25 cellular contexts compared by ENCODE assay signal in the genomic region with DNA sequence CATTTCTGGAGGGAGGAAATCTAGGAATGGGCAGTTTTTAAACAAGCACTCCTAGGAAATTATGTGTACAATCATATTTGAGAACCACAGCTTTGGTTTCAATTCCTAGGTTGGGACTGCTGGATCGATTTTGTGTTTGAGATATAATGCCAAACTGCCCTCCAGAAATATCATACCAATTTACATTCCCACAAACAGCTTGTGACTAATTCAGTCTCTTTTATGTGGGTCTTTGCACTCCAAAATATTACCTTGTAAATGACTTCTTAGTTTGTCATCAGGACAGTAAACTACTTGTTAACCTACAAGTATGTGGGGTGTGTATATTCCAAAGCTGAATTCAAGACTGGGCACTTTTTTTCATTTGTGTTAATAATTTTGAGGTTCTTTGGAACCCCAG. TPM values are rescaled to one million over a fixed set of nuclear protein-coding genes. Genes with fewer than 3 reads are reported as not detected.
DNase-seq lines count a peak whose midpoint lies in the region; ATAC-seq, FAIRE-seq and TF ChIP-seq lines count a peak whose summit lies in the region.
"Had no signal": no experiment of that assay in that cellular context is flagged by ENCODE, and none has a peak within 500 bp of the region (broad histone marks: within the 10 kb centered on the region; RNA-seq: fewer than 3 reads in every experiment).

No MANE protein-coding gene starts in this region.

- CTCF ChIA-PET in HEK293 (lab: Yijun Ruan, JAX): interaction anchor here (0.6 to 4.5 kb wide), 6 partner anchors 10 to 385 kb away, joined by 3 to 44 read pairs (median 7); a partner anchor contains a TSS

- no peaks in the 10 kb centered on the region for H3K9me3 Mint-ChIP-seq in type B pancreatic cell
- H3K9me3 Mint-ChIP-seq in chondrocyte (ENCODE audit: low read depth): no peaks in the 10 kb centered on the region
- H3K9me3 Mint-ChIP-seq: CD4-positive, alpha-beta memory T cell had no signal

- POLR2A ChIA-PET in HEK293 (lab: Yijun Ruan, JAX): interaction anchor here (1.1 kb wide), 1 partner anchor 9 kb away, joined by 4 read pairs; a partner anchor contains a TSS

- FAIRE-seq in keratinocyte (lab: Jason Lieb, UNC): no peak
- FAIRE-seq: GM12892, H1 had no signal

- H3K27me3 ChIP-seq in keratinocyte (ENCODE audit: control insufficient read depth, extremely low read depth, insufficient read depth, low read length): peaks cover 42% of the 10 kb centered on the region

- H3K4me3 Mint-ChIP-seq in type B pancreatic cell: no peak overlapping the region
- H3K4me3 Mint-ChIP-seq in chondrocyte (ENCODE audit: unreplicated experiment): no peak overlapping the region
- H3K4me3 Mint-ChIP-seq: CD4-positive, alpha-beta memory T cell had no signal

- peak overlapping the region; percentile 38 for H3K4me2 ChIP-seq in keratinocyte (ENCODE audit: control insufficient read depth, extremely low read depth, insufficient read depth, low read depth, low read length)
- H3K4me2 ChIP-seq: BLaER1 treated with 17β-estradiol and CSF1 and Interleukin-3, amounts not matched to agents 10 nM and 100 nM had no signal

- H4K20me1 ChIP-seq in keratinocyte (ENCODE audit: control insufficient read depth, extremely low read depth, insufficient read depth, low read length): no peaks in the 10 kb centered on the region
- H4K20me1 ChIP-seq: BLaER1 treated with 17β-estradiol and CSF1 and Interleukin-3, amounts not matched to agents 10 nM and 100 nM had no signal

- no peak for TF ChIP-seq CTCF in HEK293 (tag by site-specific recombination; IDR thresholded peaks at IDR 0.05)
- no peak for TF ChIP-seq CTCF in keratinocyte (optimal IDR thresholded peaks at IDR 0.05 in 1 of 3, IDR thresholded peaks at IDR 0.05 in 1 of 3, conservative IDR thresholded peaks at IDR 0.05 in 1 of 3; ENCODE audit: extremely low read depth in 1 of 3, insufficient read depth in 2 of 3, low read length in 3 of 3)
- no peak for TF ChIP-seq CTCF in type B pancreatic cell (conservative IDR thresholded peaks at IDR 0.05)
- TF ChIP-seq CTCF in chondrocyte (IDR thresholded peaks at IDR 0.05): no peak

- H3K9me3 ChIP-seq in HEK293 (ENCODE audit: control insufficient read depth, insufficient read depth, low read depth, low read length) (no peaks in the 10 kb centered on the region), keratinocyte (ENCODE audit: control insufficient read depth, low read depth, low read length) (no peaks in the 10 kb centered on the region)
- H3K9me3 ChIP-seq: BLaER1 treated with 17β-estradiol and CSF1 and Interleukin-3, amounts not matched to agents 10 nM and 100 nM; Caco-2; SJSA1 had no signal

- H3K36me3 Mint-ChIP-seq in type B pancreatic cell (no peaks in the 10 kb centered on the region), chondrocyte (ENCODE audit: low read depth) (no peaks in the 10 kb centered on the region)
- H3K36me3 Mint-ChIP-seq: CD4-positive, alpha-beta memory T cell had no signal

- peak; percentile 4 for DNase-seq in RKO (ENCODE audit: low spot score)
- DNase-seq in keratinocyte (ENCODE audit: low read depth, low spot score): peak; percentile 17
- DNase-seq in type B pancreatic cell (ENCODE audit: extremely low spot score, unreplicated experiment): no peak
- DNase-seq in chondrocyte (ENCODE audit: low spot score): no peak
- no peak for DNase-seq in UCSD-AML1 (lab: John Stamatoyannopoulos, UW; ENCODE audit: unreplicated experiment)
- DNase-seq: ACHN; Caco-2; CD4-positive, alpha-beta memory T cell; DND-41; Kasumi-1; NCI-H1092 treated with DMSO at 0.1 percent for 48 hours; NCI-H146; NCI-H2029; NCI-H2227 treated with DMSO at 0.1 percent for 48 hours; NCI-H510A; NCI-H748 treated with DMSO at 0.1 percent for 48 hours had no signal

- no peaks in the 10 kb centered on the region for H3K36me3 ChIP-seq in HEK293 (ENCODE audit: control insufficient read depth in 2 of 2, insufficient read depth in 1 of 2, low read length in 2 of 2)
- no peaks in the 10 kb centered on the region for H3K36me3 ChIP-seq in keratinocyte (ENCODE audit: control insufficient read depth in 2 of 2, extremely low read depth in 1 of 2, insufficient read depth in 2 of 2, low read length in 2 of 2)
- H3K36me3 ChIP-seq: BLaER1 treated with 17β-estradiol and CSF1 and Interleukin-3, amounts not matched to agents 10 nM and 100 nM; SJSA1 had no signal

- H3K27ac ChIP-seq in HEK293 (ENCODE audit: extremely low read depth, low read depth, low read length): no peak overlapping the region
- no peak overlapping the region for H3K27ac ChIP-seq in keratinocyte (ENCODE audit: control insufficient read depth, insufficient read depth, low read length)
- H3K27ac ChIP-seq: BLaER1 treated with 17β-estradiol and CSF1 and Interleukin-3, amounts not matched to agents 10 nM and 100 nM; SJSA1 had no signal

- no peak overlapping the region for H2AFZ ChIP-seq in keratinocyte (ENCODE audit: control insufficient read depth, low read length)

- H3K4me3 ChIP-seq in HEK293 (ENCODE audit: low read depth, low read length) (no peak overlapping the region), keratinocyte (ENCODE audit: control insufficient read depth in 2 of 3, extremely low read depth in 1 of 3, insufficient read depth in 2 of 3, low read depth in 1 of 3, low read length in 3 of 3) (no peak overlapping the region)
- H3K4me3 ChIP-seq: BLaER1 treated with 17β-estradiol and CSF1 and Interleukin-3, amounts not matched to agents 10 nM and 100 nM; SJSA1 had no signal

- H3K79me2 ChIP-seq in keratinocyte (ENCODE audit: control insufficient read depth, insufficient read depth, low read length): no peaks in the 10 kb centered on the region

- H3K4me1 ChIP-seq in HEK293 (ENCODE audit: control insufficient read depth, insufficient read depth, low read length) (peaks cover 9% of the 10 kb centered on the region; the same call in 1 of the 2 replicates), keratinocyte (ENCODE audit: control insufficient read depth, extremely low read depth, insufficient read depth, low read length) (peaks cover 10% of the 10 kb centered on the region)
- H3K4me1 ChIP-seq: BLaER1 treated with 17β-estradiol and CSF1 and Interleukin-3, amounts not matched to agents 10 nM and 100 nM; SJSA1 had no signal

- ATAC-seq in HG02870 (IDR thresholded peaks at IDR 0.05; ENCODE audit: unreplicated experiment): no peak
- ATAC-seq: Panc1, Right ventricle myocardium inferior had no signal

- H3K27me3 Mint-ChIP-seq in type B pancreatic cell (peaks cover 48% of the 10 kb centered on the region), chondrocyte (ENCODE audit: low read depth) (peaks cover 55% of the 10 kb centered on the region)

- H3K9ac ChIP-seq in keratinocyte (ENCODE audit: control insufficient read depth, extremely low read depth, insufficient read depth, low read length): no peak overlapping the region
- H3K9ac ChIP-seq: BLaER1 treated with 17β-estradiol and CSF1 and Interleukin-3, amounts not matched to agents 10 nM and 100 nM had no signal

- dilution Hi-C loops in keratinocyte (cut with MboI; ENCODE audit: extremely low pct_ligation_motif_present, low sequenced_read_pairs): loop anchor here (25.0 kb wide), 1 partner anchor 371 kb away; no protein-coding TSS in a partner anchor

- H3K27ac Mint-ChIP-seq in type B pancreatic cell (peak overlapping the region; percentile 2), chondrocyte (ENCODE audit: unreplicated experiment) (no peak overlapping the region)
- H3K27ac Mint-ChIP-seq: CD4-positive, alpha-beta memory T cell had no signal

- no peaks in the 10 kb centered on the region for H3K9me1 ChIP-seq in keratinocyte (ENCODE audit: control insufficient read depth, extremely low read depth, insufficient read depth, low read length)

- H3K4me1 Mint-ChIP-seq in type B pancreatic cell (ENCODE audit: unreplicated experiment) (peaks cover 14% of the 10 kb centered on the region), chondrocyte (ENCODE audit: low read depth) (no peaks in the 10 kb centered on the region)
- H3K4me1 Mint-ChIP-seq: CD4-positive, alpha-beta memory T cell had no signal

TF ChIP-seq in HEK293, 187 proteins besides CTCF, POLR2A, EP300 and RAD21:
- TF ChIP-seq HOXD13 (CRISPR knock-in tag; IDR thresholded peaks at IDR 0.05; ENCODE audit: borderline replicate concordance): peak; percentile 71
- TF ChIP-seq ZNF548 (tag by site-specific recombination; IDR thresholded peaks at IDR 0.05): no peak
- no peak for TF ChIP-seq YY1 (tag by site-specific recombination; IDR thresholded peaks at IDR 0.05)
- TF ChIP-seq OSR2 (tag by site-specific recombination; IDR thresholded peaks at IDR 0.05): 0 out of 2 replicates have a peak, but pooled peaks have one; percentile 17
- 0 out of 2 replicates have a peak, but pooled peaks have one; percentile 24 for TF ChIP-seq SP7 (tag by site-specific recombination; IDR thresholded peaks at IDR 0.05)
- TF ChIP-seq ZNF366 (tag by site-specific recombination; conservative IDR thresholded peaks at IDR 0.05): peak; percentile 46; the same call in 1 of the 2 replicates
- peak; percentile 36; the same call in 1 of the 2 replicates for TF ChIP-seq SCRT2 (tag by site-specific recombination; IDR thresholded peaks at IDR 0.05)
- TF ChIP-seq ZFP37 (tag by site-specific recombination; IDR thresholded peaks at IDR 0.05): no peak

RNA-seq across cellular contexts. Expression of a gene that starts 9.8 kb away (rescaled TPM):
- 0.55 to 0.87 TPM (median 0.59 TPM) in 3 replicates for polyA plus RNA-seq in keratinocyte
- 2.6 TPM for polyA plus RNA-seq in keratinocyte (2011; ENCODE audit: low read depth)
- 0.64 and 0.67 TPM in 2 replicates for polyA plus RNA-seq in keratinocyte (2011; cell fraction: cytosol; rRNA removed)
- 0.46 and 0.60 TPM in 2 replicates for polyA plus RNA-seq in keratinocyte (2011; cell fraction: nucleus; rRNA removed)
- 0.86 and 6.3 TPM in 2 replicates for polyA plus RNA-seq in keratinocyte (2012; ENCODE audit: low replicate concordance)
- polyA minus RNA-seq in keratinocyte: 0.45 to 0.63 TPM (median 0.56 TPM) in 3 replicates
- polyA minus RNA-seq in keratinocyte (2011; cell fraction: cytosol; rRNA and poly(A)+ RNA removed): not detected
- 0.84 and 0.93 TPM in 2 replicates for polyA minus RNA-seq in keratinocyte (2011; cell fraction: nucleus; rRNA and poly(A)+ RNA removed)
- total RNA-seq in type B pancreatic cell (ENCODE audit: low replicate concordance): 62.1 and 186 TPM in 2 replicates
- not detected in 3 replicates for total RNA-seq in chondrocyte
- total RNA-seq: CD4-positive, alpha-beta memory T cell; G401; H1; Right ventricle myocardium inferior; SJSA1 had no signal
- polyA plus RNA-seq: CD4-positive, alpha-beta memory T cell; H1 had no signal

Comparison
In these comparisons a context has a peak if more than half of its experiments do, and no peak if none do; other contexts are left out.
1. DNase-seq: peak in RKO (single experiment) and keratinocyte (single experiment); none in type B pancreatic cell (single experiment), chondrocyte (single experiment) and UCSD-AML1 (single experiment).
2. RNA of a gene that starts 9.8 kb away (total RNA-seq): 62.1 to 186 TPM in type B pancreatic cell; not detected in chondrocyte; every median in the first group is over 10 times any median in the second.